Comparison of ENCODE assay signal across 18 cellular contexts in genomic region chr10:78000956-78001472, GRCh38. TPM values are rescaled to one million over a fixed set of nuclear protein-coding genes. Genes with fewer than 3 reads are reported as not detected.
DNase-seq lines count a peak whose midpoint lies in the region; ATAC-seq and TF ChIP-seq lines count a peak whose summit lies in the region.
"Had no signal": no experiment of that assay in that cellular context is flagged by ENCODE, and none has a peak within 500 bp of the region (broad histone marks: within the 10 kb centered on the region; RNA-seq: fewer than 3 reads in every experiment).

No MANE protein-coding gene starts in this region.

- peaks cover 19% of the 10 kb centered on the region for H3K4me1 Mint-ChIP-seq in brain
- H3K4me1 Mint-ChIP-seq in memory B cell: peaks cover 3% of the 10 kb centered on the region
- H3K4me1 Mint-ChIP-seq in activated naive CD4-positive, alpha-beta T cell treated with anti-CD3 and anti-CD28 coated beads for 36 hours (ENCODE audit: low read depth): no peaks in the 10 kb centered on the region
- H3K4me1 Mint-ChIP-seq: B cell had no signal

- no peak for TF ChIP-seq CTCF in brain (conservative IDR thresholded peaks at IDR 0.05)
- TF ChIP-seq CTCF in psoas muscle (IDR thresholded peaks at IDR 0.05): no peak
- no peak for TF ChIP-seq CTCF in tibial artery (IDR thresholded peaks at IDR 0.05)
- TF ChIP-seq CTCF in GM10266 (IDR thresholded peaks at IDR 0.05; ENCODE audit: control insufficient read depth, insufficient read depth, low read depth, missing control alignments): no peak
- no peak for TF ChIP-seq CTCF in foreskin keratinocyte (conservative IDR thresholded peaks at IDR 0.05)

- H3K27ac Mint-ChIP-seq in brain: peak overlapping the region in 3 of 5 experiments; percentile 0 to 86 (median 68)
- peak overlapping the region; percentile 9 for H3K27ac Mint-ChIP-seq in memory B cell
- H3K27ac Mint-ChIP-seq in activated naive CD4-positive, alpha-beta T cell treated with anti-CD3 and anti-CD28 coated beads for 36 hours: no peak overlapping the region
- H3K27ac Mint-ChIP-seq: B cell; CD4-positive, alpha-beta T cell had no signal

- H3K27me3 Mint-ChIP-seq in brain (no peaks in the 10 kb centered on the region), memory B cell (no peaks in the 10 kb centered on the region)
- H3K27me3 Mint-ChIP-seq in activated naive CD4-positive, alpha-beta T cell treated with anti-CD3 and anti-CD28 coated beads for 36 hours (ENCODE audit: low read depth): no peaks in the 10 kb centered on the region
- H3K27me3 Mint-ChIP-seq: B cell; CD4-positive, alpha-beta T cell had no signal

- no peak for ATAC-seq in memory B cell (ENCODE audit: low read depth)
- peak in 1 of 4 donors; percentile 53 for ATAC-seq in psoas muscle
- no peak for ATAC-seq in foreskin keratinocyte
- ATAC-seq: HCT116 had no signal

- H3K9me3 Mint-ChIP-seq in brain: peaks cover 0 to 3% (median 0%) of the 10 kb centered on the region in 5 experiments
- H3K9me3 Mint-ChIP-seq in memory B cell: no peaks in the 10 kb centered on the region
- H3K9me3 Mint-ChIP-seq in activated naive CD4-positive, alpha-beta T cell treated with anti-CD3 and anti-CD28 coated beads for 36 hours: no peaks in the 10 kb centered on the region
- H3K9me3 Mint-ChIP-seq: CD4-positive, alpha-beta T cell had no signal

- H3K27me3 ChIP-seq in psoas muscle (ENCODE audit: insufficient read depth in 3 of 3, low read length in 2 of 3) (no peaks in the 10 kb centered on the region), tibial artery (no peaks in the 10 kb centered on the region), foreskin keratinocyte (no peaks in the 10 kb centered on the region)

- H3K4me3 Mint-ChIP-seq in brain (no peak overlapping the region), memory B cell (no peak overlapping the region)
- no peak overlapping the region for H3K4me3 Mint-ChIP-seq in activated naive CD4-positive, alpha-beta T cell treated with anti-CD3 and anti-CD28 coated beads for 36 hours
- H3K4me3 Mint-ChIP-seq: B cell; CD4-positive, alpha-beta T cell had no signal

- DNase-seq in DMS79 treated with DMSO at 0.1 percent for 48 hours (lab: John Stamatoyannopoulos, UW): peak; percentile 69
- DNase-seq in memory B cell (ENCODE audit: low spot score in 2 of 2): no peak
- no peak for DNase-seq in psoas muscle
- DNase-seq in activated naive CD4-positive, alpha-beta T cell treated with anti-CD3 and anti-CD28 coated beads for 36 hours: no peak
- DNase-seq in tibial artery: no peak
- no peak for DNase-seq in GM10266 (ENCODE audit: extremely low spot score)
- DNase-seq in foreskin keratinocyte: no peak
- DNase-seq: Calu3; CD4-positive, alpha-beta T cell; DMS 273 treated with DMSO at 0.1 percent for 48 hours; EL; GDM1; GM23248; IMR-90 had no signal

- H3K4me3 ChIP-seq in psoas muscle: no peak overlapping the region
- no peak overlapping the region for H3K4me3 ChIP-seq in tibial artery
- H3K4me3 ChIP-seq: GM23248 had no signal

- intact Hi-C loops in psoas muscle (cut with DNase I) (loop anchor here (2.0 to 5.0 kb wide), 3 partner anchors 74 to 154 kb away; partner anchors contain the start of gene DLG5 (in 1 of the 2)), tibial artery (cut with DNase I; ENCODE audit: low total_unique reads) (no loop called here)
- intact Hi-C loops in activated naive CD4-positive, alpha-beta T cell treated with anti-CD3 and anti-CD28 coated beads for 36 hours (cut with micrococcal nuclease): no loop called here

- H3K27ac ChIP-seq in psoas muscle: peak overlapping the region; percentile 86
- H3K27ac ChIP-seq in tibial artery: no peak overlapping the region
- no peak overlapping the region for H3K27ac ChIP-seq in foreskin keratinocyte
- H3K27ac ChIP-seq: GM23248, HL-60 had no signal

- 49 to 88% (median 59%) methylated on average over 6 of the region's 6 CpGs for WGBS in psoas muscle, 3 donors

- H3K36me3 ChIP-seq in psoas muscle (ENCODE audit: insufficient read depth in 1 of 2, low read depth in 1 of 2) (peaks cover 19 to 82% of the 10 kb centered on the region in 2 donors), tibial artery (peaks cover 74 to 77% (median 75%) of the 10 kb centered on the region in 3 donors)

- H3K9me3 ChIP-seq in psoas muscle: no peaks in the 10 kb centered on the region
- no peaks in the 10 kb centered on the region for H3K9me3 ChIP-seq in tibial artery

- H3K4me1 ChIP-seq in psoas muscle (peaks cover 38% of the 10 kb centered on the region), tibial artery (no peaks in the 10 kb centered on the region), foreskin keratinocyte (no peaks in the 10 kb centered on the region)

- CTCF ChIA-PET in activated naive CD4-positive, alpha-beta T cell treated with anti-CD3 and anti-CD28 coated beads for 36 hours (lab: Charles Lee): no interaction called here

- H3K36me3 Mint-ChIP-seq in brain (peaks cover 90% of the 10 kb centered on the region), memory B cell (peaks cover 47% of the 10 kb centered on the region)
- H3K36me3 Mint-ChIP-seq in activated naive CD4-positive, alpha-beta T cell treated with anti-CD3 and anti-CD28 coated beads for 36 hours (ENCODE audit: low read depth): peaks cover 63% of the 10 kb centered on the region

RNA-seq across cellular contexts. Expression of gene POLR3A, which starts 28.3 kb away (rescaled TPM):
- polyA plus RNA-seq in brain (ENCODE audit: insufficient read depth, low read depth, low replicate concordance) (15.5 TPM), psoas muscle (10 to 100 TPM in 1 of 3 donors, 1 to 10 TPM in 2; 5.2 to 14.2 (median 8.9) TPM), foreskin keratinocyte (7.3 and 7.7 TPM in 2 replicates)
- total RNA-seq in psoas muscle (10 to 100 TPM; 11.8 to 16.5 (median 14.1) TPM), foreskin keratinocyte (21.1 and 21.2 TPM in 2 replicates)
- 10 to 100 TPM; 14.1 to 14.2 TPM for total RNA-seq in activated naive CD4-positive, alpha-beta T cell treated with anti-CD3 and anti-CD28 coated beads for 36 hours

RNA-seq across cellular contexts. Expression of gene RPS24, which starts 32.6 kb away (rescaled TPM):
- 1,805 TPM for polyA plus RNA-seq in brain (ENCODE audit: insufficient read depth, low read depth, low replicate concordance)
- 1,000 to 10,000 TPM in 3 of 4 donors, 100 to 1,000 TPM in 1; 980 to 1,456 (median 1,110) TPM for total RNA-seq in psoas muscle
- polyA plus RNA-seq in psoas muscle: 1,000 to 10,000 TPM; 2,584 to 4,077 (median 3,663) TPM
- total RNA-seq in activated naive CD4-positive, alpha-beta T cell treated with anti-CD3 and anti-CD28 coated beads for 36 hours: 1,000 to 10,000 TPM; 2,424 to 2,524 TPM
- 2,374 and 2,543 TPM in 2 replicates for total RNA-seq in foreskin keratinocyte
- 3,257 and 3,561 TPM in 2 replicates for polyA plus RNA-seq in foreskin keratinocyte

Comparison
In these comparisons a context has a peak if more than half of its experiments do, and no peak if none do; other contexts are left out.
1. intact Hi-C loops: an anchor here in psoas muscle (2.0 to 5.0 kb wide); none called in activated naive CD4-positive, alpha-beta T cell treated with anti-CD3 and anti-CD28 coated beads for 36 hours and tibial artery.